ENCODE assay signal across 1 cellular context in the genomic region with DNA sequence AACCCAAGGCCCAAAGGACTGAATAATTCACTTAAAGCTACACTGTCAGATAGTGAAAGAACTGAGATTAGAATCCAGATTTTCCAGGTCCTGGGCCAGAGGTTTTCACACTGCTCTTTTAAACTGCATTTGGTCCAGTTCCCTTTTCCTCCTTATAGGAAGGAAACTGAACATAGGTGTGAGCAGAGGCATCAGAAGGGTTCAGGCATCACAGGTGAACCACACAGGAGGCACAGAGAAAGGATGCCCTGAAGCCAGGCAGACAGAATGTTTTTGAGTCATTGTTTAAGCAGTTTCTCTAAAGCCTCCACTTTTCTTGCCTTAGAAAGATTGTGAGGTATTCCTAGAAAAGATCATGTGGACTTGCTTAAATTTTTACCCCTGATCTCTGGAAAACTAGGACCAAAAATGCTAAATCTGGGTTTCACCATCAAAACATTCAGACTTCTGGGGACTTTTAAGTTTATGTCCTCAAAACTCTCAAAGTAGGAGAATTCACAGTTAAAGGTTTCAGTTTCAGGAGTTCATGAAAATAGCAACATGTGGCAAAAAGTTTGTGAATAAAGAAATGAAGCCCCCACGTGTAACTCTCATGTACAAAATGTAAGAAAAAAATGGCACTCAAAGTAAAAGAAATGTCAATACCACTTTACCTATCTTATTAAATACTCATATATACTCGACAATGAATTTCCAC.
TF ChIP-seq lines count a peak whose summit lies in the region.

No MANE protein-coding gene starts in this region.

TF ChIP-seq in GM12878, 131 proteins besides CTCF, POLR2A, EP300 and RAD21 (continued from another document):
- TF ChIP-seq, protein P1, sequence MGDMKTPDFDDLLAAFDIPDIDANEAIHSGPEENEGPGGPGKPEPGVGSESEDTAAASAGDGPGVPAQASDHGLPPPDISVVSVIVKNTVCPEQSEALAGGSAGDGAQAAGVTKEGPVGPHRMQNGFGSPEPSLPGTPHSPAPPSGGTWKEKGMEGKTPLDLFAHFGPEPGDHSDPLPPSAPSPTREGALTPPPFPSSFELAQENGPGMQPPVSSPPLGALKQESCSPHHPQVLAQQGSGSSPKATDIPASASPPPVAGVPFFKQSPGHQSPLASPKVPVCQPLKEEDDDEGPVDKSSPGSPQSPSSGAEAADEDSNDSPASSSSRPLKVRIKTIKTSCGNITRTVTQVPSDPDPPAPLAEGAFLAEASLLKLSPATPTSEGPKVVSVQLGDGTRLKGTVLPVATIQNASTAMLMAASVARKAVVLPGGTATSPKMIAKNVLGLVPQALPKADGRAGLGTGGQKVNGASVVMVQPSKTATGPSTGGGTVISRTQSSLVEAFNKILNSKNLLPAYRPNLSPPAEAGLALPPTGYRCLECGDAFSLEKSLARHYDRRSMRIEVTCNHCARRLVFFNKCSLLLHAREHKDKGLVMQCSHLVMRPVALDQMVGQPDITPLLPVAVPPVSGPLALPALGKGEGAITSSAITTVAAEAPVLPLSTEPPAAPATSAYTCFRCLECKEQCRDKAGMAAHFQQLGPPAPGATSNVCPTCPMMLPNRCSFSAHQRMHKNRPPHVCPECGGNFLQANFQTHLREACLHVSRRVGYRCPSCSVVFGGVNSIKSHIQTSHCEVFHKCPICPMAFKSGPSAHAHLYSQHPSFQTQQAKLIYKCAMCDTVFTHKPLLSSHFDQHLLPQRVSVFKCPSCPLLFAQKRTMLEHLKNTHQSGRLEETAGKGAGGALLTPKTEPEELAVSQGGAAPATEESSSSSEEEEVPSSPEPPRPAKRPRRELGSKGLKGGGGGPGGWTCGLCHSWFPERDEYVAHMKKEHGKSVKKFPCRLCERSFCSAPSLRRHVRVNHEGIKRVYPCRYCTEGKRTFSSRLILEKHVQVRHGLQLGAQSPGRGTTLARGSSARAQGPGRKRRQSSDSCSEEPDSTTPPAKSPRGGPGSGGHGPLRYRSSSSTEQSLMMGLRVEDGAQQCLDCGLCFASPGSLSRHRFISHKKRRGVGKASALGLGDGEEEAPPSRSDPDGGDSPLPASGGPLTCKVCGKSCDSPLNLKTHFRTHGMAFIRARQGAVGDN (IDR thresholded peaks at IDR 0.05) = peak; percentile 25; the same call in 1 of the 2 replicates
- TF ChIP-seq MEF2B (IDR thresholded peaks at IDR 0.05; ENCODE audit: partially characterized antibody, poor library complexity, severe bottlenecking) = peak; percentile 92
- TF ChIP-seq ATF2 (IDR thresholded peaks at IDR 0.05; ENCODE audit: low read length) = peak; percentile 70
- peak; percentile 76 for TF ChIP-seq NFIC (IDR thresholded peaks at IDR 0.05; ENCODE audit: low read depth, low read length)
- TF ChIP-seq SREBF1 (IDR thresholded peaks at IDR 0.05; ENCODE audit: low read length) = no peak
- TF ChIP-seq SPI1 (IDR thresholded peaks at IDR 0.05; ENCODE audit: borderline replicate concordance, insufficient read depth, low read depth, low read length) = peak; percentile 58; the same call in 1 of the 2 replicates
- no peak for TF ChIP-seq CBFB (IDR thresholded peaks at IDR 0.05; ENCODE audit: low read depth)
- TF ChIP-seq, protein P2, sequence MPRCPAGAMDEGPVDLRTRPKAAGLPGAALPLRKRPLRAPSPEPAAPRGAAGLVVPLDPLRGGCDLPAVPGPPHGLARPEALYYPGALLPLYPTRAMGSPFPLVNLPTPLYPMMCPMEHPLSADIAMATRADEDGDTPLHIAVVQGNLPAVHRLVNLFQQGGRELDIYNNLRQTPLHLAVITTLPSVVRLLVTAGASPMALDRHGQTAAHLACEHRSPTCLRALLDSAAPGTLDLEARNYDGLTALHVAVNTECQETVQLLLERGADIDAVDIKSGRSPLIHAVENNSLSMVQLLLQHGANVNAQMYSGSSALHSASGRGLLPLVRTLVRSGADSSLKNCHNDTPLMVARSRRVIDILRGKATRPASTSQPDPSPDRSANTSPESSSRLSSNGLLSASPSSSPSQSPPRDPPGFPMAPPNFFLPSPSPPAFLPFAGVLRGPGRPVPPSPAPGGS (IDR thresholded peaks at IDR 0.05; ENCODE audit: borderline replicate concordance, insufficient read depth, low read depth, low read length, poor library complexity, severe bottlenecking) = peak; percentile 5
- no peak for TF ChIP-seq HDAC6 (IDR thresholded peaks at IDR 0.05; ENCODE audit: unreplicated experiment)
- peak; percentile 82 for TF ChIP-seq MEF2A (IDR thresholded peaks at IDR 0.05; ENCODE audit: insufficient read depth, low read depth, low read length)
- TF ChIP-seq MXI1 (IDR thresholded peaks at IDR 0.05; ENCODE audit: low read depth, low read length) = peak; percentile 42; the same call in 1 of the 2 replicates
- peak; percentile 35 for TF ChIP-seq RUNX3 (IDR thresholded peaks at IDR 0.05; ENCODE audit: low read length)
- TF ChIP-seq IKZF1 (conservative IDR thresholded peaks at IDR 0.05) = peak; percentile 1; the same call in 1 of the 2 replicates
- TF ChIP-seq BCL11A (IDR thresholded peaks at IDR 0.05; ENCODE audit: low read depth, low read length) = no peak
